Comparison of ENCODE assay signal across 8 cellular contexts in the genomic region with DNA sequence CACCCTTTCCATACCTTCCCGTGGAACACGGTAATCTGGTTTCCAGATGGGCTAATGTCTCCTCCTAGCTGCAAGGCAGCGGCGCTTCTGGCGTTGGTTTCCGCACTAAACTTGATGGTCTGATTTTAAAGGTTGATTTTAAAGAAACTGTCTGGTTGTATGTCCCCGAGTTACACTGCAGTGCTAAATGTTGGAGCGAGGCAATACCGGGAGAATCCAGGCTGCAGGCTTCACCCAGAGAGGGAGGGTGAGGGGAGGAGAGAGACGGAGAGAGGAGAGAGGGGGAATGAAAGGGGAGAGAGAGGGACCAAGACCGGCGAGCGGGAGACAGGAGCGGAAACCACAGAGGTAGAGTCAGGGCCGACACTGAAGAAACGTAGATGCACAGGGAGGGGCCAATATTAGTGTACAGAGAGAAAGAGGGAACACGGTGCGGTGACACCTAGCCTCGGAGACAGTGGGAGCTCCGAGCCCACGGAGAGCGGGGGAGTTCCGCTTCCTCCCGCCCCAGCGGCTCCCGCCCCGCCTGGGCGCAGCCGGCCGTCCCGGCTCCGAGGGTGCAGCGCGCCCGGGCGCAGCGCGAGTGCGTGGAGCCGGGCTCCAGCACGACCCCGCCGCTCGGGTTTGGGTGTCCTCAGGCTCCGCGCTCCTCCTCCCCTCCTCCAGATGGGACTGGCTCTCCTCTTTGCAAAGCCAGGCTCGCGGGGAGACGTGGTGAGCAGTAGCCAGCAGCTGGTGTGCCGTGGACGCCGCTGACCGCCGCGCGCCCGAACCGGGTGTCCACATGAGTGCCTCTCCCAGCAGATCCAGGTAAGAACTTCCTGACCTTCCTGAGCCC.
A peak's percentile ranks its signal among the peaks of the same experiment; 100 is the strongest.
DNase-seq lines count a peak whose midpoint lies in the region; ATAC-seq, FAIRE-seq and TF ChIP-seq lines count a peak whose summit lies in the region.

No MANE protein-coding gene starts in this region.

- ATAC-seq in activated CD4-positive, alpha-beta T cell treated with anti-CD3 and anti-CD28 coated beads for 36 hours = peak; percentile 77
- ATAC-seq in HG03571 (IDR thresholded peaks at IDR 0.05; ENCODE audit: unreplicated experiment) = no peak

- intact Hi-C loops in activated CD4-positive, alpha-beta T cell treated with anti-CD3 and anti-CD28 coated beads for 36 hours (cut with DNase I, micrococcal nuclease) = loop anchor here (1.0 to 5.0 kb wide), 12 partner anchors 19 to 296 kb away; a partner anchor contains a TSS
- intact Hi-C loops in posterior vena cava (cut with DNase I) = no loop called here

- DNase-seq in activated CD4-positive, alpha-beta T cell treated with anti-CD3 and anti-CD28 coated beads for 36 hours = peak; percentile 71
- DNase-seq in activated CD4-positive, alpha-beta T cell treated with anti-CD3 and anti-CD28 coated beads for 1 hour = no peak
- DNase-seq in HTR-8/SVneo (ENCODE audit: insufficient read length, low spot score) (peak; percentile 47), fibroblast of pulmonary artery (ENCODE audit: low read depth) (peak; percentile 8), posterior vena cava (ENCODE audit: low spot score) (peak; percentile 79), HuH-7.5 (ENCODE audit: low spot score) (no peak)
- peak; percentile 11 for DNase-seq in activated CD4-positive, alpha-beta T cell treated with anti-CD3 and anti-CD28 coated beads, Interleukin-2, amount 50 U/mL, for 1 hour

- CTCF ChIA-PET in activated CD4-positive, alpha-beta T cell treated with anti-CD3 and anti-CD28 coated beads for 36 hours (lab: Charles Lee) = interaction anchor here (0.5 to 2.9 kb wide), 14 partner anchors 18 to 690 kb away, joined by 3 to 16 read pairs (median 3); no protein-coding TSS in a partner anchor

- peak; percentile 13 for FAIRE-seq in HTR-8/SVneo (lab: Jason Lieb, UNC)

- no peak for TF ChIP-seq CTCF in fibroblast of pulmonary artery (IDR thresholded peaks at IDR 0.05; ENCODE audit: low read length, missing control alignments)

- H3K4me3 Mint-ChIP-seq in activated CD4-positive, alpha-beta T cell treated with anti-CD3 and anti-CD28 coated beads for 36 hours = peak overlapping the region; percentile 78

- peak overlapping the region; percentile 37 for H3K4me3 ChIP-seq in fibroblast of pulmonary artery (replicated peaks; ENCODE audit: low read depth, low read length)

- H3K27ac Mint-ChIP-seq in activated CD4-positive, alpha-beta T cell treated with anti-CD3 and anti-CD28 coated beads for 36 hours = peak overlapping the region; percentile 74

- peaks cover 49% of the 10 kb centered on the region for H3K4me1 Mint-ChIP-seq in activated CD4-positive, alpha-beta T cell treated with anti-CD3 and anti-CD28 coated beads for 36 hours

- peaks cover 38% of the 10 kb centered on the region for H3K27me3 Mint-ChIP-seq in activated CD4-positive, alpha-beta T cell treated with anti-CD3 and anti-CD28 coated beads for 36 hours

- POLR2A ChIA-PET in activated CD4-positive, alpha-beta T cell treated with anti-CD3 and anti-CD28 coated beads for 36 hours (lab: Charles Lee) = interaction anchor here (2.7 kb wide), 1 partner anchor 24 kb away, joined by 13 read pairs; no protein-coding TSS in a partner anchor

- H3K36me3 Mint-ChIP-seq in activated CD4-positive, alpha-beta T cell treated with anti-CD3 and anti-CD28 coated beads for 36 hours (ENCODE audit: low read depth) = peaks cover 3% of the 10 kb centered on the region

- H3K9me3 Mint-ChIP-seq in activated CD4-positive, alpha-beta T cell treated with anti-CD3 and anti-CD28 coated beads for 36 hours (ENCODE audit: low read depth) = no peaks in the 10 kb centered on the region

Comparison
In these comparisons a context has a peak if more than half of its experiments do, and no peak if none do; other contexts are left out.
1. DNase-seq: peak in activated CD4-positive, alpha-beta T cell treated with anti-CD3 and anti-CD28 coated beads for 36 hours (single experiment), HTR-8/SVneo (single experiment), activated CD4-positive, alpha-beta T cell treated with anti-CD3 and anti-CD28 coated beads, Interleukin-2, amount 50 U/mL, for 1 hour (single experiment), fibroblast of pulmonary artery (single experiment) and posterior vena cava (single experiment); none in activated CD4-positive, alpha-beta T cell treated with anti-CD3 and anti-CD28 coated beads for 1 hour (single experiment) and HuH-7.5 (single experiment).
2. intact Hi-C loops: an anchor here in activated CD4-positive, alpha-beta T cell treated with anti-CD3 and anti-CD28 coated beads for 36 hours (1.0 to 5.0 kb wide); none called in posterior vena cava.